In genomic region chr17:27879987-27880608, GRCh38 we compare ENCODE assay signal across 1 cellular context.
TF ChIP-seq lines count a peak whose summit lies in the region.

No MANE protein-coding gene starts in this region.

TF ChIP-seq in GM12878, 131 proteins besides CTCF, POLR2A, EP300 and RAD21 (continued from another document):
- TF ChIP-seq, protein P1, sequence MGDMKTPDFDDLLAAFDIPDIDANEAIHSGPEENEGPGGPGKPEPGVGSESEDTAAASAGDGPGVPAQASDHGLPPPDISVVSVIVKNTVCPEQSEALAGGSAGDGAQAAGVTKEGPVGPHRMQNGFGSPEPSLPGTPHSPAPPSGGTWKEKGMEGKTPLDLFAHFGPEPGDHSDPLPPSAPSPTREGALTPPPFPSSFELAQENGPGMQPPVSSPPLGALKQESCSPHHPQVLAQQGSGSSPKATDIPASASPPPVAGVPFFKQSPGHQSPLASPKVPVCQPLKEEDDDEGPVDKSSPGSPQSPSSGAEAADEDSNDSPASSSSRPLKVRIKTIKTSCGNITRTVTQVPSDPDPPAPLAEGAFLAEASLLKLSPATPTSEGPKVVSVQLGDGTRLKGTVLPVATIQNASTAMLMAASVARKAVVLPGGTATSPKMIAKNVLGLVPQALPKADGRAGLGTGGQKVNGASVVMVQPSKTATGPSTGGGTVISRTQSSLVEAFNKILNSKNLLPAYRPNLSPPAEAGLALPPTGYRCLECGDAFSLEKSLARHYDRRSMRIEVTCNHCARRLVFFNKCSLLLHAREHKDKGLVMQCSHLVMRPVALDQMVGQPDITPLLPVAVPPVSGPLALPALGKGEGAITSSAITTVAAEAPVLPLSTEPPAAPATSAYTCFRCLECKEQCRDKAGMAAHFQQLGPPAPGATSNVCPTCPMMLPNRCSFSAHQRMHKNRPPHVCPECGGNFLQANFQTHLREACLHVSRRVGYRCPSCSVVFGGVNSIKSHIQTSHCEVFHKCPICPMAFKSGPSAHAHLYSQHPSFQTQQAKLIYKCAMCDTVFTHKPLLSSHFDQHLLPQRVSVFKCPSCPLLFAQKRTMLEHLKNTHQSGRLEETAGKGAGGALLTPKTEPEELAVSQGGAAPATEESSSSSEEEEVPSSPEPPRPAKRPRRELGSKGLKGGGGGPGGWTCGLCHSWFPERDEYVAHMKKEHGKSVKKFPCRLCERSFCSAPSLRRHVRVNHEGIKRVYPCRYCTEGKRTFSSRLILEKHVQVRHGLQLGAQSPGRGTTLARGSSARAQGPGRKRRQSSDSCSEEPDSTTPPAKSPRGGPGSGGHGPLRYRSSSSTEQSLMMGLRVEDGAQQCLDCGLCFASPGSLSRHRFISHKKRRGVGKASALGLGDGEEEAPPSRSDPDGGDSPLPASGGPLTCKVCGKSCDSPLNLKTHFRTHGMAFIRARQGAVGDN (IDR thresholded peaks at IDR 0.05), result no peak
- 0 out of 2 replicates have a peak, but pooled peaks have one; percentile 21 for TF ChIP-seq EED (IDR thresholded peaks at IDR 0.05; ENCODE audit: low read depth)
- peak; percentile 98 for TF ChIP-seq SMC3 (IDR thresholded peaks at IDR 0.05; ENCODE audit: borderline replicate concordance, low read length)
- TF ChIP-seq PKNOX1 (IDR thresholded peaks at IDR 0.05), result no peak
- TF ChIP-seq, protein P2, sequence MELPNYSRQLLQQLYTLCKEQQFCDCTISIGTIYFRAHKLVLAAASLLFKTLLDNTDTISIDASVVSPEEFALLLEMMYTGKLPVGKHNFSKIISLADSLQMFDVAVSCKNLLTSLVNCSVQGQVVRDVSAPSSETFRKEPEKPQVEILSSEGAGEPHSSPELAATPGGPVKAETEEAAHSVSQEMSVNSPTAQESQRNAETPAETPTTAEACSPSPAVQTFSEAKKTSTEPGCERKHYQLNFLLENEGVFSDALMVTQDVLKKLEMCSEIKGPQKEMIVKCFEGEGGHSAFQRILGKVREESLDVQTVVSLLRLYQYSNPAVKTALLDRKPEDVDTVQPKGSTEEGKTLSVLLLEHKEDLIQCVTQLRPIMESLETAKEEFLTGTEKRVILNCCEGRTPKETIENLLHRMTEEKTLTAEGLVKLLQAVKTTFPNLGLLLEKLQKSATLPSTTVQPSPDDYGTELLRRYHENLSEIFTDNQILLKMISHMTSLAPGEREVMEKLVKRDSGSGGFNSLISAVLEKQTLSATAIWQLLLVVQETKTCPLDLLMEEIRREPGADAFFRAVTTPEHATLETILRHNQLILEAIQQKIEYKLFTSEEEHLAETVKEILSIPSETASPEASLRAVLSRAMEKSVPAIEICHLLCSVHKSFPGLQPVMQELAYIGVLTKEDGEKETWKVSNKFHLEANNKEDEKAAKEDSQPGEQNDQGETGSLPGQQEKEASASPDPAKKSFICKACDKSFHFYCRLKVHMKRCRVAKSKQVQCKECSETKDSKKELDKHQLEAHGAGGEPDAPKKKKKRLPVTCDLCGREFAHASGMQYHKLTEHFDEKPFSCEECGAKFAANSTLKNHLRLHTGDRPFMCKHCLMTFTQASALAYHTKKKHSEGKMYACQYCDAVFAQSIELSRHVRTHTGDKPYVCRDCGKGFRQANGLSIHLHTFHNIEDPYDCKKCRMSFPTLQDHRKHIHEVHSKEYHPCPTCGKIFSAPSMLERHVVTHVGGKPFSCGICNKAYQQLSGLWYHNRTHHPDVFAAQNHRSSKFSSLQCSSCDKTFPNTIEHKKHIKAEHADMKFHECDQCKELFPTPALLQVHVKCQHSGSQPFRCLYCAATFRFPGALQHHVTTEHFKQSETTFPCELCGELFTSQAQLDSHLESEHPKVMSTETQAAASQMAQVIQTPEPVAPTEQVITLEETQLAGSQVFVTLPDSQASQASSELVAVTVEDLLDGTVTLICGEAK (IDR thresholded peaks at IDR 0.05; ENCODE audit: borderline replicate concordance), result no peak
- no peak for TF ChIP-seq EGR1 (IDR thresholded peaks at IDR 0.05; ENCODE audit: borderline replicate concordance in 1 of 2, low read depth in 2 of 2, low read length in 2 of 2)
- 0 out of 2 replicates have a peak, but pooled peaks have one; percentile 26 for TF ChIP-seq FOXM1 (IDR thresholded peaks at IDR 0.05; ENCODE audit: low read depth, low read length)
- TF ChIP-seq NR2C1 (IDR thresholded peaks at IDR 0.05), result no peak
- TF ChIP-seq BHLHE40 (IDR thresholded peaks at IDR 0.05; ENCODE audit: borderline replicate concordance in 1 of 2, low read depth in 2 of 2, low read length in 1 of 2), result peak in 1 of 2 experiments; percentile 26; a peak in 1 of 4 replicates
- TF ChIP-seq HDGF (IDR thresholded peaks at IDR 0.05), result 0 out of 2 replicates have a peak, but pooled peaks have one; percentile 54
